Comparison of ENCODE assay signal across 21 cellular contexts in the genomic region with DNA sequence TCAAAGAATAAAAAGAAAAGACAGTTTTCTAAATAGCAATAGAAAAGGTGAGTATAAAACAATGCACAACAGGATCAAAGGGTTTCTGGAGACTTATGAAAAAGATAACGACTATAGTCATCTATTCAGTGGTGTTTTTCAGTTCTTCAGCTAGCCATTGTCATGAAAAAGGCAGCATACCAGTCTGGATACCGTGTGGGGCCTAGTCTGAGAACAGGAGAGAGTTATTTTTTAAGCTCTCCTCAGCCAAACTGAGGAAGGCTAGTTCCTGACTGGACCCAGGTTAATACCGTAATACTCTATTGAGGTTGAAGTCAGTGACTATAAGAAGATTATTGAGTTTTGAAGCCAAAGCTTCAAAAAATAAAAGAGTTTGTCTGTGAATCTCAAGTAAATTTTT. TPM values are rescaled to one million over a fixed set of nuclear protein-coding genes. Genes with fewer than 3 reads are reported as not detected.
DNase-seq lines count a peak whose midpoint lies in the region; ATAC-seq and TF ChIP-seq lines count a peak whose summit lies in the region.
"Had no signal": no experiment of that assay in that cellular context is flagged by ENCODE, and none has a peak within 500 bp of the region (broad histone marks: within the 10 kb centered on the region; RNA-seq: fewer than 3 reads in every experiment).

No MANE protein-coding gene starts in this region.

- H3K18ac ChIP-seq in H9 (ENCODE audit: insufficient read length, low read depth, low read length) = no peak overlapping the region

- intact Hi-C loops in gastrocnemius medialis (cut with DNase I; ENCODE audit: low total_unique reads) = no loop called here

- no peak overlapping the region for H2BK5ac ChIP-seq in H9 (ENCODE audit: insufficient read length, low read length)

- H3K4me1 ChIP-seq in H9 (ENCODE audit: insufficient read depth, low read length) (no peaks in the 10 kb centered on the region; the same call in 1 of the 2 replicates), gastrocnemius medialis (peaks cover 41 to 49% of the 10 kb centered on the region in 2 donors)

- no peak overlapping the region for H3K9ac ChIP-seq in H9 (ENCODE audit: extremely low read depth, insufficient read length, low read length)

- H2AK5ac ChIP-seq in H9 (ENCODE audit: insufficient read length, low read length) = no peak overlapping the region

- no peak overlapping the region for H4K91ac ChIP-seq in H9 (ENCODE audit: insufficient read length, low read depth, low read length)

- no peak for TF ChIP-seq POLR2A in gastrocnemius medialis (IDR thresholded peaks at IDR 0.05)

- H4K8ac ChIP-seq in H9 (replicated peaks; ENCODE audit: insufficient read length, low read depth, low read length) = no peak overlapping the region

- H2BK12ac ChIP-seq in H9 (ENCODE audit: insufficient read length, low read depth, low read length) = no peak overlapping the region

- H2BK15ac ChIP-seq in H9 (ENCODE audit: low read depth, low read length) = no peak overlapping the region

- no peak overlapping the region for H4K5ac ChIP-seq in H9 (ENCODE audit: insufficient read length, low read depth, low read length)

- no peaks in the 10 kb centered on the region for H3K79me2 ChIP-seq in H9 (ENCODE audit: insufficient read depth, low read length)

- no peak overlapping the region for H2AFZ ChIP-seq in H9 (ENCODE audit: low read length)

- no peaks in the 10 kb centered on the region for H3K23me2 ChIP-seq in H9 (ENCODE audit: insufficient read length, low read depth, low read length, poor library complexity, severe bottlenecking)

- WGBS in H9 (ENCODE audit: extremely low coverage, insufficient read length, low lambda C conversion rate) = no CpG with 5 or more reads among the region's 3 CpGs

- no peak overlapping the region for H3T11ph ChIP-seq in H9 (ENCODE audit: low read length)

- H3K27me3 ChIP-seq in H9 (ENCODE audit: insufficient read depth, low read length) = no peaks in the 10 kb centered on the region
- H3K27me3 ChIP-seq in gastrocnemius medialis = no peaks in the 10 kb centered on the region

- ATAC-seq in gastrocnemius medialis = no peak
- no peak for ATAC-seq in HG02678 (IDR thresholded peaks at IDR 0.05; ENCODE audit: unreplicated experiment)

- no peak overlapping the region for H2BK120ac ChIP-seq in H9 (ENCODE audit: low read depth, low read length, poor library complexity, severe bottlenecking)

- peaks cover 72% of the 10 kb centered on the region for H3K4me1 Mint-ChIP-seq in activated naive CD4-positive, alpha-beta T cell treated with anti-CD3 and anti-CD28 coated beads, Interleukin-2, amount 50 U/mL, for 24 hours
- peaks cover 24 to 27% of the 10 kb centered on the region in 2 experiments for H3K4me1 Mint-ChIP-seq in H9
- H3K4me1 Mint-ChIP-seq in activated naive CD8-positive, alpha-beta T cell treated with anti-CD3 and anti-CD28 coated beads for 36 hours = peaks cover 38% of the 10 kb centered on the region
- H3K4me1 Mint-ChIP-seq: B cell had no signal

- H3K27me3 Mint-ChIP-seq in activated naive CD4-positive, alpha-beta T cell treated with anti-CD3 and anti-CD28 coated beads, Interleukin-2, amount 50 U/mL, for 24 hours = no peaks in the 10 kb centered on the region
- H3K27me3 Mint-ChIP-seq in H9 (ENCODE audit: low read depth) = no peaks in the 10 kb centered on the region
- H3K27me3 Mint-ChIP-seq in activated naive CD8-positive, alpha-beta T cell treated with anti-CD3 and anti-CD28 coated beads for 36 hours = no peaks in the 10 kb centered on the region
- H3K27me3 Mint-ChIP-seq: B cell had no signal

- TF ChIP-seq CTCF in H9 (conservative IDR thresholded peaks at IDR 0.05) (no peak), gastrocnemius medialis (IDR thresholded peaks at IDR 0.05 in 4 of 5, conservative IDR thresholded peaks at IDR 0.05 in 1 of 5) (no peak)

- H3K27ac ChIP-seq in H9 (ENCODE audit: insufficient read length, low read depth, low read length) (no peak overlapping the region), gastrocnemius medialis (peak overlapping the region; percentile 4 to 62 (median 44))
- H3K27ac ChIP-seq: RWPE1 had no signal

- no peaks in the 10 kb centered on the region for H3K36me3 ChIP-seq in gastrocnemius medialis

- no peak overlapping the region for H3K4me2 ChIP-seq in H9 (ENCODE audit: insufficient read depth, insufficient read length, low read length)

- peak overlapping the region; percentile 12 for H3K27ac Mint-ChIP-seq in activated naive CD4-positive, alpha-beta T cell treated with anti-CD3 and anti-CD28 coated beads, Interleukin-2, amount 50 U/mL, for 24 hours
- H3K27ac Mint-ChIP-seq in H9 = peak overlapping the region in 2 of 3 experiments; percentile 10 to 70; a peak in 1 of 7 replicates
- H3K27ac Mint-ChIP-seq in activated naive CD8-positive, alpha-beta T cell treated with anti-CD3 and anti-CD28 coated beads for 36 hours = peak overlapping the region; percentile 19
- H3K27ac Mint-ChIP-seq: B cell had no signal

- H3K79me1 ChIP-seq in H9 (ENCODE audit: insufficient read depth, low read depth, low read length, poor library complexity, severe bottlenecking) = peaks cover 2% of the 10 kb centered on the region

- H3K9me3 ChIP-seq in H9 (ENCODE audit: control insufficient read depth, low read depth, low read length) (no peaks in the 10 kb centered on the region), gastrocnemius medialis (no peaks in the 10 kb centered on the region)

- no peak overlapping the region for H3K14ac ChIP-seq in H9 (ENCODE audit: insufficient read depth, low read length)

- H2BK20ac ChIP-seq in H9 (ENCODE audit: low read depth, low read length, poor library complexity, severe bottlenecking) = no peak overlapping the region

- no peak overlapping the region for H3K23ac ChIP-seq in H9 (ENCODE audit: insufficient read length, low read depth, low read length)

- H4K20me1 ChIP-seq in H9 (ENCODE audit: control insufficient read depth, insufficient read depth, insufficient read length) = no peaks in the 10 kb centered on the region

- no peak overlapping the region for H3K4ac ChIP-seq in H9 (ENCODE audit: low read depth, low read length)

- no peak for DNase-seq in activated naive CD4-positive, alpha-beta T cell (lab: John Stamatoyannopoulos, UW)
- DNase-seq in H9 = no peak
- DNase-seq in activated naive CD8-positive, alpha-beta T cell treated with anti-CD3 and anti-CD28 coated beads for 36 hours = no peak
- DNase-seq in gastrocnemius medialis = no peak
- no peak for DNase-seq in NCI-H1092 (lab: John Stamatoyannopoulos, UW)
- DNase-seq: DMS53; GF-D8; GOT3; NCI-H1105; NCI-H146; NCI-H2029; NCI-H226; NCI-H510A treated with DMSO at 0.1 percent for 48 hours; NCI-H774; NK-92 treated with Interleukin-12 subunit alpha and Interleukin-12 subunit beta, amount 100 ng/mL, for 24 hours had no signal

- in situ Hi-C loops in gastrocnemius medialis (cut with MboI; ENCODE audit: low sequenced_read_pairs in 4 of 4) = loop anchor here in 1 of 4 donors (25.0 kb wide), 1 partner anchor 310 kb away; no protein-coding TSS in a partner anchor

- no peak overlapping the region for H3K4me3 ChIP-seq in gastrocnemius medialis

- peaks cover 30% of the 10 kb centered on the region for H3K36me3 Mint-ChIP-seq in activated naive CD4-positive, alpha-beta T cell treated with anti-CD3 and anti-CD28 coated beads, Interleukin-2, amount 50 U/mL, for 24 hours
- peaks cover 0 to 1% (median 0%) of the 10 kb centered on the region in 3 experiments; a peak in 3 of 7 replicates for H3K36me3 Mint-ChIP-seq in H9 (ENCODE audit: insufficient read depth in 1 of 3, low read depth in 3 of 3)
- peaks cover 53% of the 10 kb centered on the region for H3K36me3 Mint-ChIP-seq in activated naive CD8-positive, alpha-beta T cell treated with anti-CD3 and anti-CD28 coated beads for 36 hours

- peaks cover 10% of the 10 kb centered on the region for H3K9me3 Mint-ChIP-seq in activated naive CD4-positive, alpha-beta T cell treated with anti-CD3 and anti-CD28 coated beads, Interleukin-2, amount 50 U/mL, for 24 hours
- no peaks in the 10 kb centered on the region; a peak in 2 of 5 replicates for H3K9me3 Mint-ChIP-seq in H9
- peaks cover 12% of the 10 kb centered on the region for H3K9me3 Mint-ChIP-seq in activated naive CD8-positive, alpha-beta T cell treated with anti-CD3 and anti-CD28 coated beads for 36 hours

- H3K4me3 Mint-ChIP-seq in activated naive CD4-positive, alpha-beta T cell treated with anti-CD3 and anti-CD28 coated beads, Interleukin-2, amount 50 U/mL, for 24 hours = no peak overlapping the region
- H3K4me3 Mint-ChIP-seq in H9 = no peak overlapping the region
- H3K4me3 Mint-ChIP-seq in activated naive CD8-positive, alpha-beta T cell treated with anti-CD3 and anti-CD28 coated beads for 36 hours = no peak overlapping the region
- H3K4me3 Mint-ChIP-seq: B cell, CD14-positive monocyte had no signal

- H3K56ac ChIP-seq in H9 (ENCODE audit: insufficient read length, low read depth, low read length) = no peak overlapping the region

RNA-seq across cellular contexts. Expression of gene PLN, which starts 49.5 kb away (rescaled TPM):
- total RNA-seq in H9 (2021) (not detected in 2 replicates), gastrocnemius medialis (100 to 1,000 TPM in 3 of 4 donors, 10 to 100 TPM in 1; 49.6 to 278 (median 202) TPM)
- not detected for total RNA-seq in activated naive CD8-positive, alpha-beta T cell treated with anti-CD3 and anti-CD28 coated beads for 36 hours
- total RNA-seq: B cell, LHCN-M2 had no signal

RNA-seq across cellular contexts. Expression of gene CEP85L, which starts 53.8 kb away (rescaled TPM):
- 3.8 TPM in 2 replicates for total RNA-seq in H9 (2021)
- 10 to 100 TPM; 34.7 to 41.9 TPM for total RNA-seq in activated naive CD8-positive, alpha-beta T cell treated with anti-CD3 and anti-CD28 coated beads for 36 hours
- 10 to 100 TPM; 15.6 to 22.8 (median 21.9) TPM for total RNA-seq in gastrocnemius medialis

Comparison
In these comparisons a context has a peak if more than half of its experiments do, and no peak if none do; other contexts are left out.
1. RNA of gene PLN, which starts 49.5 kb away (total RNA-seq): 49.6 to 278 TPM in gastrocnemius medialis; not detected in activated naive CD8-positive, alpha-beta T cell treated with anti-CD3 and anti-CD28 coated beads for 36 hours and not detected in H9; every median in the first group is over 10 times any median in the second.
2. Peak in every context shown above with its lines, with median percentiles within 50 percentile points of each other: H3K27ac Mint-ChIP-seq.